Comparison of ENCODE assay signal across 28 cellular contexts in the genomic region with DNA sequence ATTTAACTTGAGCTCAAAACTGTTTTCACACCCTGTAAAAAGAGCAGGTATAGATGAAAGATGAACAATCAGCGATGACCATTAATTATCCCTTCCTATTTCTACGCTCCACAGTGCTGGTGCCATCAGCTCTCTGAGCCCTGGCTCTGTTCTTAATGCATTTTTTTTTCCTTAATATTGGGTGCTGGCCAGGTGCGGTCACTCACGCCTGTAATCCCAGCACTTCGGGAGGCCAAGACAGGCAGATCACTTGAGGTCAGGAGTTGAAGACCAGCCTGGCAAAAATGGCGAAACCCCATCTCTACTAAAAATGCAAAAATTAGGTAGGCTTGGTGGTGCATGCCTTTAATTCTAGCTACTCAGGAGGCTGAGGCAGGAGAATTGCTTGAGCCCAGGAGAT. TPM values are rescaled to one million over a fixed set of nuclear protein-coding genes. Genes with fewer than 3 reads are reported as not detected.
"Had no signal": no experiment of that assay in that cellular context is flagged by ENCODE, and none has a peak within 500 bp of the region (broad histone marks: within the 10 kb centered on the region; RNA-seq: fewer than 3 reads in every experiment).

No MANE protein-coding gene starts in this region.

- H3K27ac Mint-ChIP-seq: activated CD4-positive, alpha-beta T cell treated with anti-CD3 and anti-CD28 coated beads for 36 hours; activated naive CD4-positive, alpha-beta T cell treated with anti-CD3 and anti-CD28 coated beads, Interleukin-2, amount 50 U/mL, for 72 hours; activated T-cell treated with anti-CD3 and anti-CD28 coated beads, Interleukin-2, amount 50 U/mL, for 72 hours; memory B cell; naive thymus-derived CD4-positive, alpha-beta T cell; stimulated activated effector memory CD8-positive, alpha-beta T cell treated with anti-CD3 and anti-CD28 coated beads, Interleukin-12 subunit alpha, Interleukin-12 subunit beta, amount 100 ng/mL, for 72 hours; stimulated activated naive CD8-positive, alpha-beta T cell treated with anti-CD3 and anti-CD28 coated beads, Interleukin-15, Interleukin-2, amounts not matched to agents 100 ng/mL and 50 ng/mL, for 24 hours; T-cell; T-helper 2 cell treated with Interferon-gamma antibody and Interleukin-4, amounts not matched to agents 5 μg/mL and 100 μg/mL, for 36 hours had no signal

- H3K36me3 Mint-ChIP-seq: activated naive CD4-positive, alpha-beta T cell treated with anti-CD3 and anti-CD28 coated beads, Interleukin-2, amount 50 U/mL, for 72 hours; memory B cell; naive thymus-derived CD4-positive, alpha-beta T cell; stimulated activated effector memory CD8-positive, alpha-beta T cell treated with anti-CD3 and anti-CD28 coated beads, Interleukin-12 subunit alpha, Interleukin-12 subunit beta, amount 100 ng/mL, for 72 hours; T-cell had no signal

- H3K9me3 Mint-ChIP-seq: activated naive CD4-positive, alpha-beta T cell treated with anti-CD3 and anti-CD28 coated beads, Interleukin-2, amount 50 U/mL, for 72 hours; activated T-cell treated with anti-CD3 and anti-CD28 coated beads, Interleukin-2, amount 50 U/mL, for 72 hours; memory B cell; naive thymus-derived CD4-positive, alpha-beta T cell; neural crest cell; stimulated activated effector memory CD8-positive, alpha-beta T cell treated with anti-CD3 and anti-CD28 coated beads, Interleukin-12 subunit alpha, Interleukin-12 subunit beta, amount 100 ng/mL, for 72 hours; stimulated activated naive CD8-positive, alpha-beta T cell treated with anti-CD3 and anti-CD28 coated beads, Interleukin-15, Interleukin-2, amounts not matched to agents 100 ng/mL and 50 ng/mL, for 24 hours; T-cell; T-helper 2 cell treated with Interferon-gamma antibody and Interleukin-4, amounts not matched to agents 5 μg/mL and 100 μg/mL, for 36 hours had no signal

- H3K4me3 Mint-ChIP-seq: activated CD4-positive, alpha-beta T cell treated with anti-CD3 and anti-CD28 coated beads for 36 hours; activated T-cell treated with anti-CD3 and anti-CD28 coated beads, Interleukin-2, amount 50 U/mL, for 72 hours; memory B cell; naive thymus-derived CD4-positive, alpha-beta T cell; neural crest cell; stimulated activated effector memory CD8-positive, alpha-beta T cell treated with anti-CD3 and anti-CD28 coated beads, Interleukin-12 subunit alpha, Interleukin-12 subunit beta, amount 100 ng/mL, for 72 hours; stimulated activated naive CD8-positive, alpha-beta T cell treated with anti-CD3 and anti-CD28 coated beads, Interleukin-15, Interleukin-2, amounts not matched to agents 100 ng/mL and 50 ng/mL, for 24 hours; T-cell; T-helper 2 cell treated with Interferon-gamma antibody and Interleukin-4, amounts not matched to agents 5 μg/mL and 100 μg/mL, for 36 hours had no signal

- ATAC-seq: activated CD4-positive, alpha-beta T cell treated with anti-CD3 and anti-CD28 coated beads for 36 hours; activated naive CD4-positive, alpha-beta T cell treated with anti-CD3 and anti-CD28 coated beads, Interleukin-2, amount 50 U/mL, for 72 hours; activated T-cell treated with anti-CD3 and anti-CD28 coated beads, Interleukin-2, amount 50 U/mL, for 72 hours; naive thymus-derived CD4-positive, alpha-beta T cell; sciatic nerve; stimulated activated effector memory CD8-positive, alpha-beta T cell treated with anti-CD3 and anti-CD28 coated beads, Interleukin-12 subunit alpha, Interleukin-12 subunit beta, amount 100 ng/mL, for 72 hours; T-cell had no signal

- FAIRE-seq: bronchial epithelial cell, colon, islet of Langerhans, small intestine had no signal

- H3K9me3 ChIP-seq: esophagus muscularis mucosa, upper lobe of left lung had no signal

- H3K4me3 ChIP-seq: esophagus muscularis mucosa, upper lobe of left lung had no signal

- H3K36me3 ChIP-seq: esophagus muscularis mucosa, upper lobe of left lung had no signal

- H3K27ac ChIP-seq: esophagus muscularis mucosa, upper lobe of left lung had no signal

- DNase-seq: activated CD4-positive, alpha-beta T cell treated with anti-CD3 and anti-CD28 coated beads for 36 hours; activated CD4-positive, CD25-positive, alpha-beta regulatory T cell; activated naive CD4-positive, alpha-beta T cell; activated T-cell treated with anti-CD3 and anti-CD28 coated beads for 4 hours; activated T-cell treated with anti-CD3 and anti-CD28 coated beads, Interleukin-2, amount 50 U/mL, for 72 hours; dermis blood vessel endothelial cell; effector CD4-positive, alpha-beta T cell; foreskin melanocyte; midbrain; naive thymus-derived CD4-positive, alpha-beta T cell; occipital lobe; posterior cingulate gyrus; stimulated activated CD4-positive, alpha-beta T cell treated with anti-CD3 and anti-CD28 coated beads, Interleukin-4, amount 100 ng/mL, for 24 hours; T-cell had no signal

- H3K27me3 ChIP-seq: upper lobe of left lung had no signal

RNA-seq across cellular contexts. Expression of a gene that starts 4.2 kb away (rescaled TPM):
- total RNA-seq: activated CD4-positive, alpha-beta T cell treated with anti-CD3 and anti-CD28 coated beads for 36 hours; activated naive CD4-positive, alpha-beta T cell treated with anti-CD3 and anti-CD28 coated beads, Interleukin-2, amount 50 U/mL, for 72 hours; activated T-cell treated with anti-CD3 and anti-CD28 coated beads, Interleukin-2, amount 50 U/mL, for 72 hours; dermis blood vessel endothelial cell; glomerular endothelial cell; neural crest cell had no signal
